8 cellular contexts compared by ENCODE assay signal in genomic region chr16:70252355-70252988, GRCh38. TPM values are rescaled to one million over a fixed set of nuclear protein-coding genes. Genes with fewer than 3 reads are reported as not detected.
DNase-seq lines count a peak whose midpoint lies in the region; ATAC-seq and TF ChIP-seq lines count a peak whose summit lies in the region.

No MANE protein-coding gene starts in this region.

- peaks cover 4 to 41% of the 10 kb centered on the region in 2 donors for H3K36me3 Mint-ChIP-seq in CD4-positive, alpha-beta memory T cell
- H3K36me3 Mint-ChIP-seq in activated CD8-positive, alpha-beta T cell treated with anti-CD3 and anti-CD28 coated beads, Interleukin-2, amount 10 ng/mL, durations not matched to agents 7 days and 5 days (ENCODE audit: low read depth): peaks cover 58% of the 10 kb centered on the region

- CTCF ChIA-PET in CD4-positive, alpha-beta memory T cell (lab: Charles Lee; ENCODE audit: partially characterized antibody): interaction anchor here (1.0 to 4.5 kb wide), 10 partner anchors 8 to 272 kb away, joined by 3 to 22 read pairs (median 5); partner anchors contain the start of genes AARS1, DDX19A and DDX19B
- CTCF ChIA-PET in activated CD8-positive, alpha-beta T cell treated with anti-CD3 and anti-CD28 coated beads, Interleukin-2, amount 10 ng/mL, durations not matched to agents 7 days and 5 days (lab: Charles Lee): interaction anchor here (0.9 to 6.0 kb wide), 15 partner anchors 7 to 486 kb away, joined by 3 to 50 read pairs (median 4); partner anchors contain the start of genes AARS1 and DDX19B

- in situ Hi-C loops in HAP-1 (cut with MboI; ENCODE audit: low sequenced_read_pairs): no loop called here

- POLR2A ChIA-PET in CD4-positive, alpha-beta memory T cell (lab: Charles Lee; ENCODE audit: partially characterized antibody): interaction anchor here (0.9 to 3.5 kb wide), 10 partner anchors 15 to 272 kb away, joined by 4 to 22 read pairs (median 6); partner anchors contain the start of genes AARS1, COG4, DDX19A and DDX19B
- POLR2A ChIA-PET in activated CD8-positive, alpha-beta T cell treated with anti-CD3 and anti-CD28 coated beads, Interleukin-2, amount 10 ng/mL, durations not matched to agents 7 days and 5 days (lab: Charles Lee): interaction anchor here (0.6 to 3.2 kb wide), 4 partner anchors 8 to 272 kb away, joined by 3 to 17 read pairs (median 6); partner anchors contain the start of genes AARS1 and DDX19A

- H3K27me3 ChIP-seq in CD4-positive, alpha-beta memory T cell (ENCODE audit: insufficient read depth, low read length): no peaks in the 10 kb centered on the region
- no peaks in the 10 kb centered on the region for H3K27me3 ChIP-seq in HAP-1 (ENCODE audit: low read depth)
- no peaks in the 10 kb centered on the region for H3K27me3 ChIP-seq in kidney epithelial cell (ENCODE audit: control insufficient read depth, insufficient read depth, low read length)

- peak overlapping the region in 5 of 8 donors; percentile 31 to 88 (median 43) for H3K4me3 Mint-ChIP-seq in CD4-positive, alpha-beta memory T cell
- H3K4me3 Mint-ChIP-seq in activated CD8-positive, alpha-beta T cell treated with anti-CD3 and anti-CD28 coated beads, Interleukin-2, amount 10 ng/mL, durations not matched to agents 7 days and 5 days: peak overlapping the region; percentile 87

- H3K9me3 ChIP-seq in CD4-positive, alpha-beta memory T cell (ENCODE audit: control insufficient read depth in 1 of 2, low read length in 2 of 2): no peaks in the 10 kb centered on the region
- no peaks in the 10 kb centered on the region for H3K9me3 ChIP-seq in HAP-1

- peak overlapping the region in 5 of 7 donors; percentile 55 to 94 (median 88) for H3K27ac Mint-ChIP-seq in CD4-positive, alpha-beta memory T cell
- H3K27ac Mint-ChIP-seq in activated CD8-positive, alpha-beta T cell treated with anti-CD3 and anti-CD28 coated beads, Interleukin-2, amount 10 ng/mL, durations not matched to agents 7 days and 5 days: peak overlapping the region; percentile 96

- H3K27ac ChIP-seq in CD4-positive, alpha-beta memory T cell (ENCODE audit: low read depth, low read length): no peak overlapping the region

- H3K36me3 ChIP-seq in CD4-positive, alpha-beta memory T cell (ENCODE audit: insufficient read depth, low read length): peaks cover 26% of the 10 kb centered on the region
- H3K36me3 ChIP-seq in HAP-1 (replicated peaks) (peaks cover 60% of the 10 kb centered on the region), kidney epithelial cell (ENCODE audit: control insufficient read depth, insufficient read depth, low read length) (peaks cover 6% of the 10 kb centered on the region)

- intact Hi-C loops in CD4-positive, alpha-beta memory T cell (cut with micrococcal nuclease): loop anchor here (5.0 kb wide), 1 partner anchor 270 kb away; the partner anchor contains the start of genes COG4 and SF3B3

- H3K4me3 ChIP-seq in CD4-positive, alpha-beta memory T cell (ENCODE audit: low read length in 2 of 2): no peak overlapping the region
- peak overlapping the region; percentile 66 for H3K4me3 ChIP-seq in HAP-1
- no peak overlapping the region for H3K4me3 ChIP-seq in kidney epithelial cell (ENCODE audit: low read depth, low read length)

- H3K27me3 Mint-ChIP-seq in CD4-positive, alpha-beta memory T cell: no peaks in the 10 kb centered on the region
- no peaks in the 10 kb centered on the region for H3K27me3 Mint-ChIP-seq in activated CD8-positive, alpha-beta T cell treated with anti-CD3 and anti-CD28 coated beads, Interleukin-2, amount 10 ng/mL, durations not matched to agents 7 days and 5 days (ENCODE audit: low read depth)

- no peak for DNase-seq in CD4-positive, alpha-beta memory T cell
- DNase-seq in HAP-1 (ENCODE audit: low spot score in 2 of 2) (peak in 1 of 2 experiments; percentile 66), kidney epithelial cell (ENCODE audit: low read depth) (no peak), GDM1 (lab: John Stamatoyannopoulos, UW) (no peak), GF-D8 (lab: John Stamatoyannopoulos, UW) (no peak)
- DNase-seq in activated CD8-positive, alpha-beta T cell treated with anti-CD3 and anti-CD28 coated beads, Interleukin-2, amount 10 ng/mL, durations not matched to agents 7 days and 5 days: no peak

- ATAC-seq in activated CD8-positive, alpha-beta T cell treated with anti-CD3 and anti-CD28 coated beads, Interleukin-2, amount 10 ng/mL, durations not matched to agents 7 days and 5 days: no peak
- no peak for ATAC-seq in HG02588 (IDR thresholded peaks at IDR 0.05; ENCODE audit: unreplicated experiment)
- no peak for ATAC-seq in HG03025 (IDR thresholded peaks at IDR 0.05; ENCODE audit: low FRiP score, unreplicated experiment)

- TF ChIP-seq CTCF in kidney epithelial cell (IDR thresholded peaks at IDR 0.05; ENCODE audit: insufficient read depth, low read length, poor library complexity, severe bottlenecking): peak; percentile 60

- H3K4me1 Mint-ChIP-seq in CD4-positive, alpha-beta memory T cell: peaks cover 9 to 33% (median 22%) of the 10 kb centered on the region in 4 donors
- peaks cover 19% of the 10 kb centered on the region for H3K4me1 Mint-ChIP-seq in activated CD8-positive, alpha-beta T cell treated with anti-CD3 and anti-CD28 coated beads, Interleukin-2, amount 10 ng/mL, durations not matched to agents 7 days and 5 days (ENCODE audit: low read depth)

- peaks cover 0 to 2% (median 0%) of the 10 kb centered on the region in 8 donors for H3K9me3 Mint-ChIP-seq in CD4-positive, alpha-beta memory T cell
- H3K9me3 Mint-ChIP-seq in activated CD8-positive, alpha-beta T cell treated with anti-CD3 and anti-CD28 coated beads, Interleukin-2, amount 10 ng/mL, durations not matched to agents 7 days and 5 days (ENCODE audit: insufficient read depth): no peaks in the 10 kb centered on the region

- H3K4me1 ChIP-seq in CD4-positive, alpha-beta memory T cell (ENCODE audit: insufficient read depth, low read length): peaks cover 26% of the 10 kb centered on the region
- H3K4me1 ChIP-seq in HAP-1: peaks cover 4% of the 10 kb centered on the region; the same call in 1 of the 2 replicates

RNA-seq across cellular contexts. Expression of gene EXOSC6, which starts 0.7 kb away (rescaled TPM):
- 10 to 100 TPM; 43.5 to 44.1 TPM for total RNA-seq in CD4-positive, alpha-beta memory T cell
- 10 to 100 TPM in 1 of 2 donors, 1 to 10 TPM in 1; 6.6 to 11.9 TPM for polyA plus RNA-seq in CD4-positive, alpha-beta memory T cell
- total RNA-seq in activated CD8-positive, alpha-beta T cell treated with anti-CD3 and anti-CD28 coated beads, Interleukin-2, amount 10 ng/mL, durations not matched to agents 7 days and 5 days: 10 to 100 TPM; 27.6 to 28.5 TPM
- 42.7 and 44.1 TPM in 2 replicates for total RNA-seq in kidney epithelial cell

RNA-seq across cellular contexts. Expression of gene AARS1, which starts 36.8 kb away (rescaled TPM):
- total RNA-seq in CD4-positive, alpha-beta memory T cell: 100 to 1,000 TPM; 102 to 103 TPM
- 10 to 100 TPM; 22.6 to 37.5 TPM for polyA plus RNA-seq in CD4-positive, alpha-beta memory T cell
- 100 to 1,000 TPM in 1 of 2 experiments, 10 to 100 TPM in 1; 98.5 to 103 TPM for total RNA-seq in activated CD8-positive, alpha-beta T cell treated with anti-CD3 and anti-CD28 coated beads, Interleukin-2, amount 10 ng/mL, durations not matched to agents 7 days and 5 days
- 185 and 197 TPM in 2 replicates for total RNA-seq in kidney epithelial cell

RNA-seq across cellular contexts. Expression of gene DDX19B, which starts 46.5 kb away (rescaled TPM):
- 10 to 100 TPM; 26.9 to 28.7 TPM for total RNA-seq in CD4-positive, alpha-beta memory T cell
- 10 to 100 TPM; 52.4 to 52.7 TPM for polyA plus RNA-seq in CD4-positive, alpha-beta memory T cell
- total RNA-seq in activated CD8-positive, alpha-beta T cell treated with anti-CD3 and anti-CD28 coated beads, Interleukin-2, amount 10 ng/mL, durations not matched to agents 7 days and 5 days: 10 to 100 TPM; 28.8 to 32.6 TPM
- total RNA-seq in kidney epithelial cell: 41.8 and 49.0 TPM in 2 replicates
